In the genomic region with DNA sequence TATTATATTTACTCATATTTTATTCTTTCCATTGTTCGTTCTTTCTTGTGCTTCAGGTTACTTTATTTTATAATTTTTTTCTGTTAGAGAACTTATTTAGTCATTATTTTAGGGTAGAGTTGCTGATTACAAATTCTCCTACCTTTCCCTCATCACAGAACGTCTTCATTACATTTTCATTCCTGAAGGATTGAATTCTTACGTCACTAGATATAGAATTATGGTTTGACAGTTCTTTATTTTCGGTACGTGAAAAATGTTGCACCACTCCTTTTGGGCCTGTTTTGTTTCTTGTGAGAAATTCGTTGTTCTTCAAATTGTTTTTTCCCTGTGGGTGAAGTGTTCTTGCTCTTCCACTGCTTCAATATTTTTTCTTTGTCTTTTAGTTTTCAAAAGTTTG, we compare ENCODE assay signal across 37 cellular contexts. TPM values are rescaled to one million over a fixed set of nuclear protein-coding genes. Genes with fewer than 3 reads are reported as not detected.
"Had no signal": no experiment of that assay in that cellular context is flagged by ENCODE, and none has a peak within 500 bp of the region (broad histone marks: within the 10 kb centered on the region; RNA-seq: fewer than 3 reads in every experiment).

No MANE protein-coding gene starts in this region.

- H3K4me3 ChIP-seq: adrenal gland, body of pancreas, breast epithelium had no signal

- FAIRE-seq: astrocyte, TTC549 had no signal

- H3K36me3 ChIP-seq: adrenal gland, brain microvascular endothelial cell, breast epithelium had no signal

- ATAC-seq: activated CD8-positive, alpha-beta T cell treated with anti-CD3 and anti-CD28 coated beads for 36 hours; activated naive CD4-positive, alpha-beta T cell treated with anti-CD3 and anti-CD28 coated beads, Interleukin-2, amount 50 U/mL, for 72 hours; activated T-cell treated with anti-CD3 and anti-CD28 coated beads, Interleukin-2, amount 50 U/mL, for 4 hours; activated T-cell treated with anti-CD3 and anti-CD28 coated beads, Interleukin-2, amount 50 U/mL, for 72 hours; activated T-helper 17 cell treated with anti-CD3 and anti-CD28 coated beads, Interleukin-2, amount 50 U/mL, for 72 hours; body of pancreas had no signal

- H3K27me3 ChIP-seq: adrenal gland, body of pancreas, brain microvascular endothelial cell, breast epithelium had no signal

- DNase-seq: activated B cell treated with CpG ODN at 0.5 μM for 24 hours; activated CD4-positive, alpha-beta memory T cell treated with anti-CD3 and anti-CD28 coated beads for 36 hours; activated CD4-positive, alpha-beta T cell treated with anti-CD3 and anti-CD28 coated beads for 4 hours; activated CD4-positive, alpha-beta T cell treated with anti-CD3 and anti-CD28 coated beads, Interleukin-2, amount 10 ng/mL, durations not matched to agents 24 days and 14 days; activated CD4-positive, alpha-beta T cell treated with anti-CD3 and anti-CD28 coated beads, Interleukin-2, amount 50 U/mL, for 1 hour; activated CD4-positive, alpha-beta T cell treated with anti-CD3 and anti-CD28 coated beads, Interleukin-2, amount 50 U/mL, for 4 hours; activated CD4-positive, CD25-positive, alpha-beta regulatory T cell treated with anti-CD3 and anti-CD28 coated beads, Interleukin-2, amount 50 U/mL, for 72 hours; activated CD8-positive, alpha-beta memory T cell treated with anti-CD3 and anti-CD28 coated beads, Interleukin-2, amount 50 U/mL, for 4 hours; activated CD8-positive, alpha-beta T cell treated with anti-CD3 and anti-CD28 coated beads for 36 hours; activated effector memory CD4-positive, alpha-beta T cell treated with anti-CD3 and anti-CD28 coated beads, Interleukin-2, amount 50 U/mL, for 16 hours; activated gamma-delta T cell treated with Interleukin-2 at 50 U/mL for 16 hours; activated naive CD4-positive, alpha-beta T cell; activated naive CD4-positive, alpha-beta T cell treated with anti-CD3 and anti-CD28 coated beads for 36 hours; activated naive CD4-positive, alpha-beta T cell treated with anti-CD3 and anti-CD28 coated beads, Interleukin-2, amount 50 U/mL, for 16 hours; activated naive CD8-positive, alpha-beta T cell treated with anti-CD3 and anti-CD28 coated beads for 36 hours; activated T-cell treated with anti-CD3 and anti-CD28 coated beads for 4 hours; activated T-cell treated with anti-CD3 and anti-CD28 coated beads, Interleukin-2, amount 50 U/mL, for 1 hour; activated T-cell treated with anti-CD3 and anti-CD28 coated beads, Interleukin-2, amount 50 U/mL, for 4 hours; activated T-cell treated with anti-CD3 and anti-CD28 coated beads, Interleukin-2, amount 50 U/mL, for 72 hours; adrenal gland; amniotic stem cell; aorta; body of pancreas; brain microvascular endothelial cell; central memory CD4-positive, alpha-beta T cell; T-helper 2 cell; T-helper 9 cell had no signal

- H3K4me1 ChIP-seq: adrenal gland, body of pancreas, breast epithelium had no signal

- H3K27ac ChIP-seq: adrenal gland, body of pancreas, brain microvascular endothelial cell, breast epithelium, VCaP had no signal

RNA-seq across cellular contexts. Expression of a gene that starts 20.8 kb away (rescaled TPM):
- total RNA-seq: activated B cell treated with CpG ODN at 0.5 μM for 24 hours; activated CD4-positive, alpha-beta memory T cell treated with anti-CD3 and anti-CD28 coated beads for 36 hours; activated CD4-positive, alpha-beta T cell treated with anti-CD3 and anti-CD28 coated beads, Interleukin-2, amount 10 ng/mL, durations not matched to agents 24 days and 14 days; activated CD8-positive, alpha-beta memory T cell treated with anti-CD3 and anti-CD28 coated beads for 36 hours; activated CD8-positive, alpha-beta T cell treated with anti-CD3 and anti-CD28 coated beads for 36 hours; activated naive CD4-positive, alpha-beta T cell treated with anti-CD3 and anti-CD28 coated beads for 36 hours; activated naive CD4-positive, alpha-beta T cell treated with anti-CD3 and anti-CD28 coated beads, Interleukin-2, amount 50 U/mL, for 72 hours; activated naive CD8-positive, alpha-beta T cell treated with anti-CD3 and anti-CD28 coated beads for 36 hours; activated T-cell treated with anti-CD3 and anti-CD28 coated beads, Interleukin-2, amount 50 U/mL, for 4 hours; activated T-cell treated with anti-CD3 and anti-CD28 coated beads, Interleukin-2, amount 50 U/mL, for 72 hours; activated T-helper 1 cell treated with anti-CD3 and anti-CD28 coated beads, Interleukin-12 subunit alpha, Interleukin-12 subunit beta, Interleukin-2, Interleukin-4 antibody, amounts not matched to agents 30 ng/mL and 10 ng/mL and 1 ng/mL, durations not matched to agents 14 hours and 24 hours and 36 hours; activated T-helper 17 cell treated with anti-CD3 and anti-CD28 coated beads, Interleukin-2, amount 50 U/mL, for 72 hours; adrenal gland; aorta; astrocyte; body of pancreas; breast epithelium; cardiac septum; cerebellum had no signal
- polyA plus RNA-seq: adrenal gland, aorta had no signal
